28 cellular contexts compared by ENCODE assay signal in the genomic region with DNA sequence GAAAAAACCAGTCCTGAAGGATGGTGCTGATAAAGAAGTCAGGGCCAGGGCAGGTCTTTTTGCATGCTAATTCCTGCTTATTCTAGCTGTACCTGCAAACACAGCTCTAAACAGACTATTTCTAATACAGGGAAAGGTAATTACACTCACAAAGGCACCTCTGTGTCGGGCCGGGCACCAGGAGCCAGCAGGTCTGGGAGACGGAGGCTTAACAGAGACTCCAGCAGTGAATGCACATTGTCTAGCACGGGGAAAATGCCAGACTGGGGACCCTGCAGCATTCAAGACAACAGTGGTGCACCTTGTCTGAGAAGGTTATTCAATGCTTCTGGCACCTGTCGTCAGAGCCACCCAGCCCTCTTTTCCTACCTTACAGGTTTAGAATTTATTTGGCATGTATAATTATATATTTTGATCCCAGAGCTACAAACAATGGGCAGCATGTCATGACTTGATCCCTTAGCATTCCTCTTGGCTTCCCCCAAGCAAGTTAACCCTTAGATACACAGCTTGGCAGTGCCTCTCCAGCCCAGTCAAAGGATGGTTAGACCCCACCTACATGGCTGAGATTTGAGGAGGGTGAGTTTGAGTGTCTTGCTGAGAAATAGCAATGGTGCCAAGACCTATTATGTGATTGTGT.
DNase-seq lines count a peak whose midpoint lies in the region; ATAC-seq, FAIRE-seq and TF ChIP-seq lines count a peak whose summit lies in the region.
"Had no signal": no experiment of that assay in that cellular context is flagged by ENCODE, and none has a peak within 500 bp of the region (broad histone marks: within the 10 kb centered on the region; RNA-seq: fewer than 3 reads in every experiment).

No MANE protein-coding gene starts in this region.

- no peak for TF ChIP-seq CTCF in Calu3 (IDR thresholded peaks at IDR 0.05; ENCODE audit: unreplicated experiment)
- TF ChIP-seq CTCF in bronchial epithelial cell (IDR thresholded peaks at IDR 0.05; ENCODE audit: insufficient read depth, low read length, severe bottlenecking), result no peak
- TF ChIP-seq CTCF in heart right ventricle (IDR thresholded peaks at IDR 0.05), result no peak

- no TSS peak for BruUV-seq in Calu3 (replicated peaks; lab: Mats Ljungman, UMichigan)

- peak overlapping the region; percentile 85 for H3K27ac Mint-ChIP-seq in Calu3 (ENCODE audit: unreplicated experiment)
- H3K27ac Mint-ChIP-seq: activated CD4-positive, alpha-beta T cell treated with anti-CD3 and anti-CD28 coated beads for 36 hours; activated naive CD8-positive, alpha-beta T cell treated with anti-CD3 and anti-CD28 coated beads, Interleukin-2, amount 10 ng/mL, durations not matched to agents 7 days and 5 days; B cell; endodermal cell had no signal

- H3K9me3 Mint-ChIP-seq in Calu3 (ENCODE audit: low read depth, unreplicated experiment), result no peaks in the 10 kb centered on the region
- H3K9me3 Mint-ChIP-seq: CD8-positive, alpha-beta memory T cell had no signal

- H3K27me3 ChIP-seq in bronchial epithelial cell (ENCODE audit: control insufficient read depth, insufficient read depth, low read length), result no peaks in the 10 kb centered on the region
- no peaks in the 10 kb centered on the region for H3K27me3 ChIP-seq in heart right ventricle
- H3K27me3 ChIP-seq: esophagus squamous epithelium, transverse colon had no signal

- intact Hi-C loops in Calu3 (cut with micrococcal nuclease; ENCODE audit: unreplicated experiment) (no loop called here), heart right ventricle (cut with DNase I) (no loop called here)

- ATAC-seq in HG03097 (IDR thresholded peaks at IDR 0.05; ENCODE audit: low FRiP score, unreplicated experiment) (no peak), heart right ventricle (no peak)
- ATAC-seq: activated CD4-positive, alpha-beta T cell treated with anti-CD3 and anti-CD28 coated beads for 36 hours; left colon; right cardiac atrium had no signal

- CTCF ChIA-PET in Calu3 (lab: Charles Lee), result no interaction called here

- no peaks in the 10 kb centered on the region for H3K27me3 Mint-ChIP-seq in Calu3 (ENCODE audit: unreplicated experiment)
- H3K27me3 Mint-ChIP-seq: activated CD4-positive, alpha-beta T cell treated with anti-CD3 and anti-CD28 coated beads for 36 hours; activated naive CD8-positive, alpha-beta T cell treated with anti-CD3 and anti-CD28 coated beads, Interleukin-2, amount 10 ng/mL, durations not matched to agents 7 days and 5 days; B cell; CD8-positive, alpha-beta memory T cell had no signal

- H3K36me3 ChIP-seq in bronchial epithelial cell (ENCODE audit: control insufficient read depth, insufficient read depth, low read length) (no peaks in the 10 kb centered on the region), heart right ventricle (peaks cover 0 to 79% (median 3%) of the 10 kb centered on the region in 9 donors)

- FAIRE-seq in bronchial epithelial cell (lab: Jason Lieb, UNC), result no peak
- FAIRE-seq: astrocyte, frontal cortex had no signal

- H3K9me3 ChIP-seq in heart right ventricle, result no peaks in the 10 kb centered on the region
- H3K9me3 ChIP-seq: esophagus squamous epithelium, transverse colon had no signal

- no peak overlapping the region for H3K27ac ChIP-seq in heart right ventricle
- H3K27ac ChIP-seq: esophagus squamous epithelium, SK-N-MC, transverse colon had no signal

- DNase-seq in Calu3, result no peak
- peak; percentile 99 for DNase-seq in NCI-H1105 treated with DMSO at 0.1 percent for 48 hours (lab: John Stamatoyannopoulos, UW)
- DNase-seq in NCI-H345 treated with DMSO at 0.1 percent for 48 hours (lab: John Stamatoyannopoulos, UW; ENCODE audit: unreplicated experiment), result peak; percentile 37
- DNase-seq in bronchial epithelial cell (ENCODE audit: low read depth), result peak; percentile 33
- DNase-seq in RKO (ENCODE audit: low spot score), result no peak
- DNase-seq in heart right ventricle, result no peak
- no peak for DNase-seq in T-helper 9 cell
- DNase-seq: activated CD4-positive, alpha-beta T cell treated with anti-CD3 and anti-CD28 coated beads for 36 hours; activated gamma-delta T cell; activated naive CD8-positive, alpha-beta T cell treated with anti-CD3 and anti-CD28 coated beads, Interleukin-2, amount 10 ng/mL, durations not matched to agents 7 days and 5 days; caudate nucleus; CD8-positive, alpha-beta memory T cell; cortex of kidney; DMS79 treated with DMSO at 0.1 percent for 48 hours; endodermal cell; esophagus squamous epithelium; hippocampal formation; left colon; NCI-H2107; NCI-H524 treated with DMSO at 0.1 percent for 48 hours; right cardiac atrium; stimulated activated CD4-positive, alpha-beta T cell treated with anti-CD3 and anti-CD28 coated beads, Interleukin-2, amount 100 ng/mL, for 24 hours; transverse colon had no signal

- H3K4me3 Mint-ChIP-seq in Calu3 (ENCODE audit: low read depth, unreplicated experiment), result no peak overlapping the region
- H3K4me3 Mint-ChIP-seq: activated CD4-positive, alpha-beta T cell treated with anti-CD3 and anti-CD28 coated beads for 36 hours; activated naive CD8-positive, alpha-beta T cell treated with anti-CD3 and anti-CD28 coated beads, Interleukin-2, amount 10 ng/mL, durations not matched to agents 7 days and 5 days; B cell; CD8-positive, alpha-beta memory T cell; endodermal cell had no signal

- peaks cover 12% of the 10 kb centered on the region for H3K36me3 Mint-ChIP-seq in Calu3 (ENCODE audit: insufficient read depth, unreplicated experiment)

- H3K4me1 Mint-ChIP-seq in Calu3 (ENCODE audit: low read depth, unreplicated experiment), result peaks cover 21% of the 10 kb centered on the region
- H3K4me1 Mint-ChIP-seq: activated CD4-positive, alpha-beta T cell treated with anti-CD3 and anti-CD28 coated beads for 36 hours; activated naive CD8-positive, alpha-beta T cell treated with anti-CD3 and anti-CD28 coated beads, Interleukin-2, amount 10 ng/mL, durations not matched to agents 7 days and 5 days; B cell; CD8-positive, alpha-beta memory T cell had no signal

- H3K4me3 ChIP-seq in bronchial epithelial cell (ENCODE audit: low read depth, low read length) (no peak overlapping the region), heart right ventricle (no peak overlapping the region)
- H3K4me3 ChIP-seq: esophagus squamous epithelium, SK-N-MC, transverse colon had no signal

- 96 to 98% methylated on average over 5 of the region's 5 CpGs for WGBS in heart right ventricle, 2 donors

- H3K4me1 ChIP-seq in heart right ventricle, result no peaks in the 10 kb centered on the region
- H3K4me1 ChIP-seq: transverse colon had no signal

Comparison
In these comparisons a context has a peak if more than half of its experiments do, and no peak if none do; other contexts are left out.
1. DNase-seq: peak in NCI-H1105 treated with DMSO at 0.1 percent for 48 hours (single experiment), NCI-H345 treated with DMSO at 0.1 percent for 48 hours (single experiment) and bronchial epithelial cell (single experiment); none in Calu3 (single experiment), RKO (single experiment), heart right ventricle (0 of 2) and T-helper 9 cell (single experiment).